Comparison of ENCODE assay signal across 24 cellular contexts in the genomic region with DNA sequence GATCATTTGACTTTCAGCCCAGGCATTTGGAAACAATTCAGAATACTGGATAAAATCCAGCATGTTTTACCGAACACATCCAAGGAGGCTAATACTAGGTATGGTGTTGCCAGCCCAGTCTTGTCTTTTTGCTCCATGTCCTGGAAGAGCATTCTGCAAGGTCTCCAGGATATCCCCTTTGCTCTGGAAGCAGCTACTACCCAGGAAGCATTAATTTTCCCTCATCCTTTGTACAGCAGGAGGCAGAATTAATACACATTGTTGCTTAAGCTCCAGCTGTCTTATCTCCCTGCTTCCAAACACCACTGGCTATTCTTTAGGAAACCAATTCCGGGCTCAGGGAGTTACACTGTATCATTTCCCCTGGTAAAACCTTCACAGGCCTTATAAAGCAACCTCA. TPM values are rescaled to one million over a fixed set of nuclear protein-coding genes. Genes with fewer than 3 reads are reported as not detected.
DNase-seq lines count a peak whose midpoint lies in the region; ATAC-seq and TF ChIP-seq lines count a peak whose summit lies in the region.
"Had no signal": no experiment of that assay in that cellular context is flagged by ENCODE, and none has a peak within 500 bp of the region (broad histone marks: within the 10 kb centered on the region; RNA-seq: fewer than 3 reads in every experiment).

No MANE protein-coding gene starts in this region.

- no peak for DNase-seq in CD4-positive, alpha-beta T cell
- peak; percentile 11 for DNase-seq in astrocyte of the spinal cord (ENCODE audit: low read depth, low spot score)
- peak in 1 of 2 donors; percentile 54 for DNase-seq in foreskin keratinocyte
- DNase-seq in spleen = no peak
- no peak for DNase-seq in MCF 10A (ENCODE audit: unreplicated experiment)
- no peak for DNase-seq in CD1c-positive myeloid dendritic cell (ENCODE audit: extremely low spot score)
- DNase-seq: activated CD4-positive, alpha-beta memory T cell treated with anti-CD3 and anti-CD28 coated beads, Interleukin-2, amount 10 ng/mL, durations not matched to agents 7 days and 5 days; activated effector memory CD4-positive, alpha-beta T cell treated with anti-CD3 and anti-CD28 coated beads, Interleukin-2, amount 50 U/mL, for 16 hours; activated naive CD8-positive, alpha-beta T cell treated with anti-CD3 and anti-CD28 coated beads, Interleukin-2, amount 50 U/mL, for 24 hours; activated T-cell treated with anti-CD3 and anti-CD28 coated beads for 4 hours; Caco-2; heart right ventricle; MV-4-11; naive thymus-derived CD4-positive, alpha-beta T cell; NCI-H2171; ovary; retina; stimulated activated CD4-positive, alpha-beta T cell treated with anti-CD3 and anti-CD28 coated beads, Interleukin-4, amount 100 ng/mL, for 4 hours; stimulated activated naive CD4-positive, alpha-beta T cell; T-helper 1 cell had no signal

- peak overlapping the region; percentile 47 for H3K27ac Mint-ChIP-seq in CD4-positive, alpha-beta T cell
- H3K27ac Mint-ChIP-seq in MCF 10A (ENCODE audit: low read depth, unreplicated experiment) = no peak overlapping the region
- H3K27ac Mint-ChIP-seq: activated CD4-positive, alpha-beta memory T cell treated with anti-CD3 and anti-CD28 coated beads, Interleukin-2, amount 10 ng/mL, durations not matched to agents 7 days and 5 days; activated naive CD8-positive, alpha-beta T cell treated with anti-CD3 and anti-CD28 coated beads, Interleukin-2, amount 50 U/mL, for 24 hours; mesothelial cell of epicardium had no signal

- BruUV-seq in MCF 10A (replicated peaks; lab: Mats Ljungman, UMichigan) = no TSS peak

- H3K4me3 Mint-ChIP-seq in CD4-positive, alpha-beta T cell = peak overlapping the region; percentile 97
- no peak overlapping the region for H3K4me3 Mint-ChIP-seq in MCF 10A (ENCODE audit: unreplicated experiment)
- H3K4me3 Mint-ChIP-seq: activated naive CD8-positive, alpha-beta T cell treated with anti-CD3 and anti-CD28 coated beads, Interleukin-2, amount 50 U/mL, for 24 hours had no signal

- no peak overlapping the region for H3K27ac ChIP-seq in CD4-positive, alpha-beta T cell (ENCODE audit: low read depth, low read length)
- H3K27ac ChIP-seq in foreskin keratinocyte (no peak overlapping the region), spleen (peak overlapping the region in 5 of 8 donors; percentile 29 to 97 (median 92))
- H3K27ac ChIP-seq: breast epithelium, heart right ventricle, ovary, SJSA1 had no signal

- H3K9me3 Mint-ChIP-seq in CD4-positive, alpha-beta T cell = no peaks in the 10 kb centered on the region
- H3K9me3 Mint-ChIP-seq in MCF 10A (ENCODE audit: unreplicated experiment) = no peaks in the 10 kb centered on the region
- H3K9me3 Mint-ChIP-seq: activated CD4-positive, alpha-beta memory T cell treated with anti-CD3 and anti-CD28 coated beads, Interleukin-2, amount 10 ng/mL, durations not matched to agents 7 days and 5 days; activated naive CD8-positive, alpha-beta T cell treated with anti-CD3 and anti-CD28 coated beads, Interleukin-2, amount 50 U/mL, for 24 hours; naive thymus-derived CD4-positive, alpha-beta T cell had no signal

- CTCF ChIA-PET in CD4-positive, alpha-beta T cell (lab: Charles Lee) = no interaction called here
- CTCF ChIA-PET in MCF 10A (lab: Yijun Ruan, JAX) = interaction anchor here (0.9 to 1.8 kb wide), 3 partner anchors 25 to 367 kb away, joined by 4 to 7 read pairs (median 5); no protein-coding TSS in a partner anchor

- no peaks in the 10 kb centered on the region for H3K9me3 ChIP-seq in CD4-positive, alpha-beta T cell (ENCODE audit: control insufficient read depth, low read length)
- H3K9me3 ChIP-seq in spleen = no peaks in the 10 kb centered on the region
- H3K9me3 ChIP-seq: breast epithelium, Caco-2, ovary, SJSA1 had no signal

- intact Hi-C loops in CD4-positive, alpha-beta T cell (cut with DNase I, micrococcal nuclease) = loop anchor here in 1 of 2 experiments (10.0 kb wide), 1 partner anchor 401 kb away; no protein-coding TSS in a partner anchor
- intact Hi-C loops in spleen (cut with DNase I; ENCODE audit: low total_unique reads) (no loop called here), MCF 10A (cut with micrococcal nuclease) (no loop called here)

- peaks cover 4% of the 10 kb centered on the region for H3K4me1 ChIP-seq in foreskin keratinocyte
- peaks cover 17 to 60% (median 35%) of the 10 kb centered on the region in 6 donors for H3K4me1 ChIP-seq in spleen
- H3K4me1 ChIP-seq: breast epithelium had no signal

- no peak for ATAC-seq in CD4-positive, alpha-beta T cell (ENCODE audit: poor library complexity)
- no peak for ATAC-seq in foreskin keratinocyte
- no peak for ATAC-seq in GM18867 (IDR thresholded peaks at IDR 0.05; ENCODE audit: unreplicated experiment)
- ATAC-seq: activated naive CD8-positive, alpha-beta T cell treated with anti-CD3 and anti-CD28 coated beads, Interleukin-2, amount 50 U/mL, for 24 hours; heart right ventricle; naive thymus-derived CD4-positive, alpha-beta T cell had no signal

- no peak for TF ChIP-seq CTCF in CD4-positive, alpha-beta T cell (IDR thresholded peaks at IDR 0.05)
- TF ChIP-seq CTCF in astrocyte of the spinal cord (IDR thresholded peaks at IDR 0.05; ENCODE audit: low read depth, low read length) (no peak), foreskin keratinocyte (conservative IDR thresholded peaks at IDR 0.05) (peak; percentile 35), spleen (IDR thresholded peaks at IDR 0.05 in 8 of 11, conservative IDR thresholded peaks at IDR 0.05 in 3 of 11) (peak in 2 of 11 experiments; percentile 7 to 34), MCF 10A (IDR thresholded peaks at IDR 0.05; ENCODE audit: unreplicated experiment) (no peak)

- H3K27me3 Mint-ChIP-seq in CD4-positive, alpha-beta T cell = no peaks in the 10 kb centered on the region
- H3K27me3 Mint-ChIP-seq in MCF 10A (ENCODE audit: insufficient read depth, unreplicated experiment) = no peaks in the 10 kb centered on the region

- peaks cover 34% of the 10 kb centered on the region for H3K4me1 Mint-ChIP-seq in CD4-positive, alpha-beta T cell (ENCODE audit: low read depth)
- H3K4me1 Mint-ChIP-seq in MCF 10A (ENCODE audit: insufficient read depth, unreplicated experiment) = no peaks in the 10 kb centered on the region

- H3K36me3 ChIP-seq in spleen = no peaks in the 10 kb centered on the region
- H3K36me3 ChIP-seq: breast epithelium, heart right ventricle, ovary, SJSA1 had no signal

- peaks cover 10% of the 10 kb centered on the region for H3K36me3 Mint-ChIP-seq in CD4-positive, alpha-beta T cell (ENCODE audit: low read depth)
- H3K36me3 Mint-ChIP-seq in MCF 10A (ENCODE audit: insufficient read depth, unreplicated experiment) = no peaks in the 10 kb centered on the region

- TF ChIP-seq POLR2A in spleen (IDR thresholded peaks at IDR 0.05) = peak in 1 of 3 donors; percentile 9

- 52 to 68% (median 60%) methylated on average over 2 of the region's 2 CpGs for WGBS in spleen, 5 donors

- H3K4me3 ChIP-seq in astrocyte of the spinal cord (ENCODE audit: low read depth, low read length) (no peak overlapping the region), spleen (peak overlapping the region in 2 of 8 donors; percentile 96 to 97)
- H3K4me3 ChIP-seq: breast epithelium, heart right ventricle, ovary, SJSA1 had no signal

- POLR2A ChIA-PET in CD4-positive, alpha-beta T cell (lab: Charles Lee) = interaction anchor here (1.4 to 3.4 kb wide), 3 partner anchors 15 to 92 kb away, joined by 4 to 61 read pairs (median 44); no protein-coding TSS in a partner anchor
- POLR2A ChIA-PET in MCF 10A (lab: Yijun Ruan, JAX) = no interaction called here

- in situ Hi-C loops in astrocyte of the spinal cord (cut with HindIII; ENCODE audit: low sequenced_read_pairs) = no loop called here

- H3K27me3 ChIP-seq in CD4-positive, alpha-beta T cell (ENCODE audit: control insufficient read depth, insufficient read depth, low read length) = no peaks in the 10 kb centered on the region
- H3K27me3 ChIP-seq in foreskin keratinocyte (no peaks in the 10 kb centered on the region), spleen (replicated peaks in 1 of 7) (peaks cover 0 to 13% (median 0%) of the 10 kb centered on the region in 7 donors)
- H3K27me3 ChIP-seq: breast epithelium, ovary, SJSA1 had no signal

RNA-seq across cellular contexts. Expression of a gene that starts 1.6 kb away (rescaled TPM):
- 10 to 100 TPM; 24.5 to 28.6 TPM for total RNA-seq in CD4-positive, alpha-beta T cell
- total RNA-seq in foreskin keratinocyte (21.8 and 28.3 TPM in 2 replicates), spleen (100 to 1,000 TPM in 4 of 7 donors, 10 to 100 TPM in 3; 68.2 to 190 (median 156) TPM), MCF 10A (2022) (6.2 and 10.3 TPM in 2 replicates)
- polyA plus RNA-seq in foreskin keratinocyte (6.0 and 6.5 TPM in 2 replicates), spleen (10 to 100 TPM in 1 of 3 donors, 1 to 10 TPM in 2; 4.4 to 17.8 (median 6.7) TPM)

Comparison
In these comparisons a context has a peak if more than half of its experiments do, and no peak if none do; other contexts are left out.
1. H3K27ac ChIP-seq: peak in spleen (5 of 8); none in CD4-positive, alpha-beta T cell (single experiment) and foreskin keratinocyte (single experiment).